ENCODE assay signal across 15 cellular contexts in the genomic region with DNA sequence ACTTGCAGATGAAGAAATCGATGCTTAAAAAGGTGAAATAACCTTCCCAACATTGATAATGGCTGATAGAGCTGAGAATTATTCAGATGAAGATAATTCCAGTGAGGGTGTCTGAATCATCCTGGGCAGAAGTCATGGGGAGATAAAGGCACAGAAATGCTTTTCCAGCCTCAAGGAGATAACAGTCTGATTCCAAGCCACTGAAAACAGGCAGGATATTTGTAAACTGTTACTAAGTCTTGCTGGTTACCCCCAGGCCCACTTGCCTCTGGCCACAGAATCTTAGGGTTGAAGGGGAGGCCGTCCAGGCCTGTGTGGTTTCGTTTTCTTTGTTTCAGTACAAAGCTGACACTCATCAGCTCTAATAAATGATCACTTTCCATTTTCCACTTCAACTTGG.
DNase-seq lines count a peak whose midpoint lies in the region; ATAC-seq and TF ChIP-seq lines count a peak whose summit lies in the region.
"Had no signal": no experiment of that assay in that cellular context is flagged by ENCODE, and none has a peak within 500 bp of the region (broad histone marks: within the 10 kb centered on the region; RNA-seq: fewer than 3 reads in every experiment).

No MANE protein-coding gene starts in this region.

- H4K20me1 ChIP-seq in SK-N-SH (ENCODE audit: insufficient read depth), result no peaks in the 10 kb centered on the region

- POLR2A ChIA-PET in T-cell (lab: Charles Lee) (interaction anchor here in 1 of 2 donors (0.7 to 1.0 kb wide), 2 partner anchors 155 to 273 kb away, joined by 3 read pairs; no protein-coding TSS in a partner anchor), SK-N-SH (lab: Yijun Ruan, JAX) (no interaction called here)

- peaks cover 61 to 81% (median 69%) of the 10 kb centered on the region in 3 donors for H3K4me1 Mint-ChIP-seq in T-cell
- peaks cover 48 to 62% of the 10 kb centered on the region in 2 donors for H3K4me1 Mint-ChIP-seq in natural killer cell

- TF ChIP-seq EP300 in SK-N-SH (IDR thresholded peaks at IDR 0.05; ENCODE audit: borderline replicate concordance in 1 of 2, low read depth in 1 of 2, low read length in 1 of 2), result no peak

- H3K27me3 Mint-ChIP-seq in T-cell (peaks cover 0 to 4% of the 10 kb centered on the region in 2 donors), natural killer cell (ENCODE audit: low read depth in 2 of 2) (no peaks in the 10 kb centered on the region)

- peaks cover 6% of the 10 kb centered on the region for H3K36me3 Mint-ChIP-seq in T-cell
- no peaks in the 10 kb centered on the region for H3K36me3 Mint-ChIP-seq in natural killer cell
- H3K36me3 Mint-ChIP-seq: IgD-negative memory B cell had no signal

- H3K27ac ChIP-seq in SK-N-SH (ENCODE audit: low read depth in 2 of 2, low read length in 1 of 2), result no peak overlapping the region
- H3K27ac ChIP-seq: cardiac muscle cell, heart right ventricle, SJCRH30, testis had no signal

- H3K9me3 Mint-ChIP-seq in T-cell (no peaks in the 10 kb centered on the region), natural killer cell (no peaks in the 10 kb centered on the region)
- H3K9me3 Mint-ChIP-seq: IgD-negative memory B cell had no signal

- H3K9me2 ChIP-seq in SK-N-SH, result no peaks in the 10 kb centered on the region

- H3K4me3 Mint-ChIP-seq in T-cell (peak overlapping the region in 1 of 3 donors; percentile 57), natural killer cell (peak overlapping the region; percentile 52)
- H3K4me3 Mint-ChIP-seq: IgD-negative memory B cell had no signal

- no peak overlapping the region for H3K9ac ChIP-seq in SK-N-SH

- no peak for DNase-seq in T-cell
- no peak for DNase-seq in natural killer cell
- no peak for DNase-seq in SK-N-SH
- no peak for DNase-seq in activated effector memory CD4-positive, alpha-beta T cell treated with Interleukin-2 at 50 U/mL for 16 hours
- DNase-seq: HCEC 1CT, heart right ventricle, NCI-H82, SJCRH30, testis had no signal

- H3K27me3 ChIP-seq in SK-N-SH (ENCODE audit: insufficient read depth), result no peaks in the 10 kb centered on the region
- H3K27me3 ChIP-seq: cardiac muscle cell, SJCRH30, testis had no signal

- intact Hi-C loops in natural killer cell (cut with micrococcal nuclease), result loop anchor here (5.0 kb wide), 1 partner anchor 47 kb away; no protein-coding TSS in a partner anchor

- H2AFZ ChIP-seq in SK-N-SH (ENCODE audit: low read depth), result no peak overlapping the region

- no peak for TF ChIP-seq RAD21 in SK-N-SH (IDR thresholded peaks at IDR 0.05; ENCODE audit: low read length)

- H3K4me1 ChIP-seq in SK-N-SH (ENCODE audit: control insufficient read depth in 1 of 2, insufficient read depth in 2 of 2, low read depth in 1 of 2, low read length in 1 of 2), result no peaks in the 10 kb centered on the region; a peak in 1 of 4 replicates
- H3K4me1 ChIP-seq: SJCRH30, testis had no signal

- ATAC-seq in GM18907 (IDR thresholded peaks at IDR 0.05; ENCODE audit: unreplicated experiment) (peak; percentile 65), GM21825 (IDR thresholded peaks at IDR 0.05; ENCODE audit: unreplicated experiment) (peak; percentile 55), T-cell (replicated peaks in 1 of 4) (no peak), natural killer cell (peak in 1 of 3 donors; percentile 56), GM19023 (IDR thresholded peaks at IDR 0.05; ENCODE audit: unreplicated experiment) (no peak)
- ATAC-seq: heart right ventricle had no signal

- CTCF ChIA-PET in T-cell (lab: Charles Lee), result interaction anchor here (0.6 to 1.5 kb wide), 5 partner anchors 14 to 516 kb away, joined by 3 to 5 read pairs (median 4); no protein-coding TSS in a partner anchor
- CTCF ChIA-PET in SK-N-SH (lab: Yijun Ruan, JAX), result interaction anchor here (1.1 to 2.6 kb wide), 2 partner anchors 10 to 12 kb away, joined by 3 to 11 read pairs; no protein-coding TSS in a partner anchor

- no peak overlapping the region for H3K4me3 ChIP-seq in SK-N-SH (ENCODE audit: low read depth in 2 of 2, low read length in 1 of 2)
- H3K4me3 ChIP-seq: cardiac muscle cell, heart right ventricle, SJCRH30, skin epidermis, testis had no signal

- H3K27ac Mint-ChIP-seq in T-cell (peak overlapping the region; percentile 46 to 58), natural killer cell (peak overlapping the region; percentile 81 to 85)

- no peaks in the 10 kb centered on the region for H3K79me2 ChIP-seq in SK-N-SH (ENCODE audit: insufficient read depth)

- WGBS in SK-N-SH (ENCODE audit: low lambda C conversion rate), result 47% methylated on average over 3 of the region's 3 CpGs

- no peak overlapping the region for H3K4me2 ChIP-seq in SK-N-SH

- H3F3A ChIP-seq in SK-N-SH (replicated peaks; ENCODE audit: insufficient read depth), result no peaks in the 10 kb centered on the region

- no peaks in the 10 kb centered on the region for H3K9me3 ChIP-seq in SK-N-SH
- H3K9me3 ChIP-seq: heart right ventricle, SJCRH30, testis had no signal

- no peaks in the 10 kb centered on the region for H3K36me3 ChIP-seq in SK-N-SH (replicated peaks in 1 of 2; ENCODE audit: control insufficient read depth in 1 of 2, insufficient read depth in 2 of 2, low read length in 1 of 2)
- H3K36me3 ChIP-seq: cardiac muscle cell, heart right ventricle, SJCRH30 had no signal

- no peak for TF ChIP-seq CTCF in natural killer cell (IDR thresholded peaks at IDR 0.05)
- no peak for TF ChIP-seq CTCF in SK-N-SH (IDR thresholded peaks at IDR 0.05)

TF ChIP-seq in SK-N-SH, 30 proteins besides CTCF, POLR2A, EP300 and RAD21:
- TF ChIP-seq RXRA (IDR thresholded peaks at IDR 0.05; ENCODE audit: borderline replicate concordance, low read depth), result no peak
- TF ChIP-seq RFX5 (IDR thresholded peaks at IDR 0.05; ENCODE audit: low read length), result no peak
- no peak for TF ChIP-seq YY1 (IDR thresholded peaks at IDR 0.05; ENCODE audit: low read depth)
- TF ChIP-seq, protein P1, sequence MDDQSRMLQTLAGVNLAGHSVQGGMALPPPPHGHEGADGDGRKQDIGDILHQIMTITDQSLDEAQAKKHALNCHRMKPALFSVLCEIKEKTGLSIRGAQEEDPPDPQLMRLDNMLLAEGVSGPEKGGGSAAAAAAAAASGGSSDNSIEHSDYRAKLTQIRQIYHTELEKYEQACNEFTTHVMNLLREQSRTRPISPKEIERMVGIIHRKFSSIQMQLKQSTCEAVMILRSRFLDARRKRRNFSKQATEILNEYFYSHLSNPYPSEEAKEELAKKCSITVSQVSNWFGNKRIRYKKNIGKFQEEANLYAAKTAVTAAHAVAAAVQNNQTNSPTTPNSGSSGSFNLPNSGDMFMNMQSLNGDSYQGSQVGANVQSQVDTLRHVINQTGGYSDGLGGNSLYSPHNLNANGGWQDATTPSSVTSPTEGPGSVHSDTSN (IDR thresholded peaks at IDR 0.05), result no peak
- no peak for TF ChIP-seq NRF1 (IDR thresholded peaks at IDR 0.05; ENCODE audit: low read depth, low read length)

Comparison
In these comparisons a context has a peak if more than half of its experiments do, and no peak if none do; other contexts are left out.
1. ATAC-seq: peak in GM18907 (single experiment) and GM21825 (single experiment); none in T-cell (0 of 4) and GM19023 (single experiment).